Comparison of ENCODE assay signal across 1 cellular context in the genomic region with DNA sequence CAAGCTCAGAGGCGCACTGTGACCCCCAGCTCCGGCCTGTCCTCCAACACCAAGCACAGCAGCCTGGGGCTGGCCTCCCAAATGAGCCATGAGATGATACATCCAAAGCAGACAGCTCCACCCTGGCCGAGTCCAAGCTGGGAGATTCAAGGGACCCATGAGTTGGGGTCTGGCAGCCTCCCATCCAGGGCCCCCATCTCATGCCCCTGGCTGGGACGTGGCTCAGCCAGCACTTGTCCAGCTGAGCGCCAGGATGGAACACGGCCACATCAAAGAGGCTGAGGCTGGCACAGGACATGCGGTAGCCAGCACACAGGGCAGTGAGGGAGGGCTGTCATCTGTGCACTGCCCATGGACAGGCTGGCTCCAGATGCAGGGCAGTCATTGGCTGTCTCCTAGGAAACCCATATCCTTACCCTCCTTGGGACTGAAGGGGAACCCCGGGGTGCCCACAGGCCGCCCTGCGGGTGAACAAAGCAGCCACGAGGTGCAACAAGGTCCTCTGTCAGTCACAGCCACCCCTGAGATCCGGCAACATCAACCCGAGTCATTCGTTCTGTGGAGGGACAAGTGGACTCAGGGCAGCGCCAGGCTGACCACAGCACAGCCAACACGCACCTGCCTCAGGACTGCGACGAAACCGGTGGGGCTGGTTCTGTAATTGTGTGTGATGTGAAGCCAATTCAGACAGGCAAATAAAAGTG.
TF ChIP-seq lines count a peak whose summit lies in the region.

No MANE protein-coding gene starts in this region.

TF ChIP-seq in K562, 482 proteins besides CTCF, POLR2A, EP300 and RAD21 (continued from another document):
- TF ChIP-seq, protein P1, sequence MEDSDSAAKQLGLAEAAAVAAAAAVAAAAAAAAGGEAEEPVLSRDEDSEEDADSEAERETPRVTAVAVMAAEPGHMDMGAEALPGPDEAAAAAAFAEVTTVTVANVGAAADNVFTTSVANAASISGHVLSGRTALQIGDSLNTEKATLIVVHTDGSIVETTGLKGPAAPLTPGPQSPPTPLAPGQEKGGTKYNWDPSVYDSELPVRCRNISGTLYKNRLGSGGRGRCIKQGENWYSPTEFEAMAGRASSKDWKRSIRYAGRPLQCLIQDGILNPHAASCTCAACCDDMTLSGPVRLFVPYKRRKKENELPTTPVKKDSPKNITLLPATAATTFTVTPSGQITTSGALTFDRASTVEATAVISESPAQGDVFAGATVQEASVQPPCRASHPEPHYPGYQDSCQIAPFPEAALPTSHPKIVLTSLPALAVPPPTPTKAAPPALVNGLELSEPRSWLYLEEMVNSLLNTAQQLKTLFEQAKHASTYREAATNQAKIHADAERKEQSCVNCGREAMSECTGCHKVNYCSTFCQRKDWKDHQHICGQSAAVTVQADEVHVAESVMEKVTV (CRISPR knock-in tag; IDR thresholded peaks at IDR 0.05) = no peak
